ENCODE assay signal across 8 cellular contexts in genomic region chr16:50274771-50275415, GRCh38. TPM values are rescaled to one million over a fixed set of nuclear protein-coding genes. Genes with fewer than 3 reads are reported as not detected.
DNase-seq lines count a peak whose midpoint lies in the region; ATAC-seq and TF ChIP-seq lines count a peak whose summit lies in the region.

No MANE protein-coding gene starts in this region.

- H3K36me3 ChIP-seq in Peyer's patch (no peaks in the 10 kb centered on the region), gastroesophageal sphincter (no peaks in the 10 kb centered on the region)

- H3K4me1 ChIP-seq in Peyer's patch (peaks cover 0 to 48% (median 30%) of the 10 kb centered on the region in 4 donors), gastroesophageal sphincter (no peaks in the 10 kb centered on the region)

- H3K9me3 ChIP-seq in Peyer's patch (no peaks in the 10 kb centered on the region), gastroesophageal sphincter (no peaks in the 10 kb centered on the region)

- intact Hi-C loops in activated CD4-positive, alpha-beta T cell treated with anti-CD3 and anti-CD28 coated beads, Interleukin-2, amount 10 ng/mL, durations not matched to agents 24 days and 14 days (cut with micrococcal nuclease), result loop anchor here (1.0 to 5.0 kb wide), 5 partner anchors 9 to 467 kb away; partner anchors contain the start of genes ADCY7, CYLD and TENT4B

- H3K36me3 Mint-ChIP-seq in activated CD4-positive, alpha-beta T cell treated with anti-CD3 and anti-CD28 coated beads, Interleukin-2, amount 10 ng/mL, durations not matched to agents 24 days and 14 days (ENCODE audit: low read depth), result peaks cover 36% of the 10 kb centered on the region
- no peaks in the 10 kb centered on the region for H3K36me3 Mint-ChIP-seq in type B pancreatic cell

- peak overlapping the region; percentile 99 for H3K27ac Mint-ChIP-seq in activated CD4-positive, alpha-beta T cell treated with anti-CD3 and anti-CD28 coated beads, Interleukin-2, amount 10 ng/mL, durations not matched to agents 24 days and 14 days
- no peak overlapping the region for H3K27ac Mint-ChIP-seq in type B pancreatic cell

- TF ChIP-seq CTCF in Peyer's patch (IDR thresholded peaks at IDR 0.05), result no peak
- no peak for TF ChIP-seq CTCF in gastroesophageal sphincter (IDR thresholded peaks at IDR 0.05)
- no peak for TF ChIP-seq CTCF in type B pancreatic cell (conservative IDR thresholded peaks at IDR 0.05)

- DNase-seq in activated CD4-positive, alpha-beta T cell treated with anti-CD3 and anti-CD28 coated beads, Interleukin-2, amount 10 ng/mL, durations not matched to agents 24 days and 14 days, result no peak
- no peak for DNase-seq in activated CD4-positive, alpha-beta T cell treated with anti-CD3 and anti-CD28 coated beads for 4 hours
- DNase-seq in Peyer's patch (peak in 2 of 3 donors; percentile 42 to 45), substantia nigra (lab: John Stamatoyannopoulos, UW) (no peak), NCI-H2196 (lab: John Stamatoyannopoulos, UW; ENCODE audit: unreplicated experiment) (no peak), type B pancreatic cell (ENCODE audit: extremely low spot score, unreplicated experiment) (no peak)

- H3K4me1 Mint-ChIP-seq in activated CD4-positive, alpha-beta T cell treated with anti-CD3 and anti-CD28 coated beads, Interleukin-2, amount 10 ng/mL, durations not matched to agents 24 days and 14 days, result peaks cover 84% of the 10 kb centered on the region
- peaks cover 5% of the 10 kb centered on the region for H3K4me1 Mint-ChIP-seq in type B pancreatic cell (ENCODE audit: unreplicated experiment)

- no peak for TF ChIP-seq EP300 in gastroesophageal sphincter (IDR thresholded peaks at IDR 0.05)

- H3K4me3 ChIP-seq in Peyer's patch (peak overlapping the region; percentile 35 to 46 (median 42)), gastroesophageal sphincter (peak overlapping the region in 1 of 2 donors; percentile 34)

- H3K27ac ChIP-seq in Peyer's patch, result peak overlapping the region; percentile 80 to 93 (median 86)
- peak overlapping the region in 3 of 4 donors; percentile 51 to 59 (median 54) for H3K27ac ChIP-seq in gastroesophageal sphincter
- peak overlapping the region; percentile 74 for H3K27ac ChIP-seq in substantia nigra (ENCODE audit: low read depth, low read length, poor library complexity, severe bottlenecking)

- no peaks in the 10 kb centered on the region for H3K27me3 ChIP-seq in Peyer's patch
- H3K27me3 ChIP-seq in gastroesophageal sphincter, result no peaks in the 10 kb centered on the region

- ATAC-seq in gastroesophageal sphincter, result no peak
- ATAC-seq in HG03175 (IDR thresholded peaks at IDR 0.05; ENCODE audit: unreplicated experiment), result no peak

- H3K27me3 Mint-ChIP-seq in activated CD4-positive, alpha-beta T cell treated with anti-CD3 and anti-CD28 coated beads, Interleukin-2, amount 10 ng/mL, durations not matched to agents 24 days and 14 days, result no peaks in the 10 kb centered on the region
- H3K27me3 Mint-ChIP-seq in type B pancreatic cell, result no peaks in the 10 kb centered on the region

- peaks cover 4% of the 10 kb centered on the region for H3K9me3 Mint-ChIP-seq in activated CD4-positive, alpha-beta T cell treated with anti-CD3 and anti-CD28 coated beads, Interleukin-2, amount 10 ng/mL, durations not matched to agents 24 days and 14 days
- peaks cover 5% of the 10 kb centered on the region for H3K9me3 Mint-ChIP-seq in type B pancreatic cell

- no CpG with 5 or more reads among the region's 6 CpGs for WGBS in gastroesophageal sphincter (ENCODE audit: low coverage in 1 of 2), 2 donors

- peak overlapping the region; percentile 99 for H3K4me3 Mint-ChIP-seq in activated CD4-positive, alpha-beta T cell treated with anti-CD3 and anti-CD28 coated beads, Interleukin-2, amount 10 ng/mL, durations not matched to agents 24 days and 14 days
- no peak overlapping the region for H3K4me3 Mint-ChIP-seq in type B pancreatic cell

- TF ChIP-seq POLR2A in Peyer's patch (IDR thresholded peaks at IDR 0.05), result no peak
- TF ChIP-seq POLR2A in gastroesophageal sphincter (IDR thresholded peaks at IDR 0.05), result no peak

RNA-seq across cellular contexts. Expression of gene ADCY7, which starts 8.5 kb away (rescaled TPM):
- 85.6 and 86.2 TPM in 2 replicates for total RNA-seq in activated CD4-positive, alpha-beta T cell treated with anti-CD3 and anti-CD28 coated beads, Interleukin-2, amount 10 ng/mL, durations not matched to agents 24 days and 14 days
- total RNA-seq in Peyer's patch (10 to 100 TPM in 3 of 4 donors, 1 to 10 TPM in 1; 6.5 to 67.7 (median 21.5) TPM), gastroesophageal sphincter (10 to 100 TPM; 12.7 to 23.5 (median 19.3) TPM), type B pancreatic cell (ENCODE audit: low replicate concordance) (16.8 and 32.8 TPM in 2 replicates)

Comparison
In these comparisons a context has a peak if more than half of its experiments do, and no peak if none do; other contexts are left out.
1. DNase-seq: peak in Peyer's patch (2 of 3); none in activated CD4-positive, alpha-beta T cell treated with anti-CD3 and anti-CD28 coated beads, Interleukin-2, amount 10 ng/mL, durations not matched to agents 24 days and 14 days (single experiment), activated CD4-positive, alpha-beta T cell treated with anti-CD3 and anti-CD28 coated beads for 4 hours (0 of 2), substantia nigra (0 of 49), NCI-H2196 (single experiment) and type B pancreatic cell (single experiment).
2. Peak in every context shown above with its lines, with median percentiles within 50 percentile points of each other: H3K27ac ChIP-seq.